In the genomic region with DNA sequence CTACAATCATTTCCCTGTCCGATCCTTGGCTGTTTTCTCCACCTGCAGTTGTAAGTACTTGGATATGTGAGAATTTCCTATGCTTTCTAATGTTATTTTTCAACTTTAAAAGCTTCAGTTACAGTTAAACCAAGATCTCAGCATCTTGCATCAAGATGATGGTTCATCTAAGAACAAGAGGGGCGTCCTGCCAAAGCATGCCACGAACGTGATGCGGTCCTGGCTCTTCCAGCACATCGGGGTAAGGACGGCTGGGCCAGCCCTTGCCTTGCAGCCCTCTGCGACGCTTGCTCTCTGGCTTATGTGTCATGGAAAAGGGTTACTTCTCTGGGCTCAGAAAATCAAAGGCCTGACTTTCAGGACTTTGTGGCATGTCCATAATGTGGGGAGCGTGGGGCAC, we compare ENCODE assay signal across 26 cellular contexts.
"Had no signal": no experiment of that assay in that cellular context is flagged by ENCODE, and none has a peak within 500 bp of the region (broad histone marks: within the 10 kb centered on the region; RNA-seq: fewer than 3 reads in every experiment).

No MANE protein-coding gene starts in this region.

- H3K4me3 ChIP-seq: breast epithelium, colonic mucosa, dorsolateral prefrontal cortex, heart right ventricle, mucosa of descending colon, sigmoid colon, smooth muscle cell, testis, upper lobe of left lung had no signal

- H3K9me3 ChIP-seq: breast epithelium, colonic mucosa, heart right ventricle, mucosa of descending colon, sigmoid colon, testis, upper lobe of left lung had no signal

- DNase-seq: activated B cell treated with CpG ODN at 0.5 μM for 24 hours; activated CD4-positive, alpha-beta T cell treated with anti-CD3 and anti-CD28 coated beads for 36 hours; activated CD4-positive, alpha-beta T cell treated with anti-CD3 and anti-CD28 coated beads, Interleukin-2, amount 50 U/mL, for 4 hours; activated effector memory CD4-positive, alpha-beta T cell treated with Interleukin-2 at 50 U/mL for 16 hours; activated naive CD4-positive, alpha-beta T cell treated with anti-CD3 and anti-CD28 coated beads for 36 hours; activated naive CD8-positive, alpha-beta T cell treated with anti-CD3 and anti-CD28 coated beads, Interleukin-2, amount 10 ng/mL, durations not matched to agents 7 days and 5 days; activated T-cell treated with anti-CD3 and anti-CD28 coated beads, Interleukin-2, amount 50 U/mL, for 72 hours; amniotic stem cell; colonic mucosa; dorsolateral prefrontal cortex; heart right ventricle; left colon; mesendoderm; mucosa of descending colon; retina; sigmoid colon; stimulated activated CD4-positive, alpha-beta T cell treated with anti-CD3 and anti-CD28 coated beads, Interleukin-2, amount 100 ng/mL, for 48 hours; stimulated activated CD8-positive, alpha-beta memory T cell treated with anti-CD3 and anti-CD28 coated beads, Interleukin-4, amount 100 ng/mL, for 48 hours; stimulated activated naive CD4-positive, alpha-beta T cell; T1000; testis; upper lobe of left lung had no signal

- H3K4me3 Mint-ChIP-seq: activated CD4-positive, alpha-beta T cell treated with anti-CD3 and anti-CD28 coated beads for 36 hours; activated naive CD4-positive, alpha-beta T cell treated with anti-CD3 and anti-CD28 coated beads for 36 hours; activated naive CD8-positive, alpha-beta T cell treated with anti-CD3 and anti-CD28 coated beads, Interleukin-2, amount 10 ng/mL, durations not matched to agents 7 days and 5 days; activated T-cell treated with anti-CD3 and anti-CD28 coated beads, Interleukin-2, amount 50 U/mL, for 72 hours; central memory CD8-positive, alpha-beta T cell had no signal

- H3K27ac Mint-ChIP-seq: activated B cell treated with CpG ODN at 0.5 μM for 24 hours; activated CD4-positive, alpha-beta T cell treated with anti-CD3 and anti-CD28 coated beads for 36 hours; activated naive CD8-positive, alpha-beta T cell treated with anti-CD3 and anti-CD28 coated beads, Interleukin-2, amount 10 ng/mL, durations not matched to agents 7 days and 5 days; activated T-cell treated with anti-CD3 and anti-CD28 coated beads, Interleukin-2, amount 50 U/mL, for 72 hours; progenitor cell of endocrine pancreas had no signal

- ATAC-seq: activated CD4-positive, alpha-beta T cell treated with anti-CD3 and anti-CD28 coated beads for 36 hours; activated T-cell treated with anti-CD3 and anti-CD28 coated beads, Interleukin-2, amount 50 U/mL, for 72 hours; left colon; mucosa of descending colon had no signal

- H3K27me3 Mint-ChIP-seq: activated B cell treated with CpG ODN at 0.5 μM for 24 hours; activated CD4-positive, alpha-beta T cell treated with anti-CD3 and anti-CD28 coated beads for 36 hours; activated naive CD8-positive, alpha-beta T cell treated with anti-CD3 and anti-CD28 coated beads, Interleukin-2, amount 10 ng/mL, durations not matched to agents 7 days and 5 days; central memory CD8-positive, alpha-beta T cell; progenitor cell of endocrine pancreas had no signal

- H3K27me3 ChIP-seq: breast epithelium, colonic mucosa, dorsolateral prefrontal cortex, heart right ventricle, sigmoid colon, testis, upper lobe of left lung had no signal

- H3K27ac ChIP-seq: breast epithelium, colonic mucosa, heart right ventricle, sigmoid colon, testis, upper lobe of left lung had no signal

- H3K4me2 ChIP-seq: smooth muscle cell had no signal

- H3K4me1 ChIP-seq: breast epithelium, colonic mucosa, heart right ventricle, sigmoid colon, upper lobe of left lung had no signal

- H3K9me3 Mint-ChIP-seq: activated B cell treated with CpG ODN at 0.5 μM for 24 hours; activated naive CD4-positive, alpha-beta T cell treated with anti-CD3 and anti-CD28 coated beads for 36 hours; activated naive CD8-positive, alpha-beta T cell treated with anti-CD3 and anti-CD28 coated beads, Interleukin-2, amount 10 ng/mL, durations not matched to agents 7 days and 5 days; activated T-cell treated with anti-CD3 and anti-CD28 coated beads, Interleukin-2, amount 50 U/mL, for 72 hours; central memory CD8-positive, alpha-beta T cell had no signal

- H3K36me3 ChIP-seq: breast epithelium, colonic mucosa had no signal

- H3K4me1 Mint-ChIP-seq: activated CD4-positive, alpha-beta T cell treated with anti-CD3 and anti-CD28 coated beads for 36 hours; activated naive CD8-positive, alpha-beta T cell treated with anti-CD3 and anti-CD28 coated beads, Interleukin-2, amount 10 ng/mL, durations not matched to agents 7 days and 5 days; central memory CD8-positive, alpha-beta T cell had no signal
